Comparison of ENCODE assay signal across 31 cellular contexts in genomic region chr2:192465145-192465544, GRCh38.
"Had no signal": no experiment of that assay in that cellular context is flagged by ENCODE, and none has a peak within 500 bp of the region (broad histone marks: within the 10 kb centered on the region; RNA-seq: fewer than 3 reads in every experiment).

No MANE protein-coding gene starts in this region.

- H3K9me3 ChIP-seq: breast epithelium, Peyer's patch had no signal

- H3K4me3 ChIP-seq: breast epithelium, Peyer's patch had no signal

- H3K4me1 ChIP-seq: breast epithelium, Peyer's patch had no signal

- H3K27ac ChIP-seq: breast epithelium, Peyer's patch had no signal

- H3K36me3 ChIP-seq: breast epithelium, Peyer's patch had no signal

- ATAC-seq: activated CD4-positive, alpha-beta T cell treated with anti-CD3 and anti-CD28 coated beads for 36 hours; activated naive CD8-positive, alpha-beta T cell treated with anti-CD3 and anti-CD28 coated beads, Interleukin-2, amount 50 U/mL, for 24 hours; activated T-cell treated with anti-CD3 and anti-CD28 coated beads, Interleukin-2, amount 50 U/mL, for 4 hours; PC-3; SK-N-SH treated with all-trans-retinoic acid at 6 μM for 48 hours; T-cell; T-helper 17 cell had no signal

- DNase-seq: activated CD4-positive, alpha-beta memory T cell treated with anti-CD3 and anti-CD28 coated beads for 36 hours; activated CD4-positive, alpha-beta T cell treated with anti-CD3 and anti-CD28 coated beads for 36 hours; activated CD4-positive, alpha-beta T cell treated with anti-CD3 and anti-CD28 coated beads, Interleukin-2, amount 10 ng/mL, durations not matched to agents 7 days and 5 days; activated CD8-positive, alpha-beta memory T cell treated with anti-CD3 and anti-CD28 coated beads, Interleukin-2, amount 50 U/mL, for 4 hours; activated gamma-delta T cell treated with Interleukin-2 at 50 U/mL for 16 hours; activated naive CD4-positive, alpha-beta T cell treated with anti-CD3 and anti-CD28 coated beads, Interleukin-2, amount 10 ng/mL, durations not matched to agents 7 days and 5 days; activated naive CD8-positive, alpha-beta T cell treated with anti-CD3 and anti-CD28 coated beads, Interleukin-2, amount 50 U/mL, for 24 hours; activated T-cell treated with anti-CD3 and anti-CD28 coated beads for 4 hours; activated T-cell treated with anti-CD3 and anti-CD28 coated beads, Interleukin-2, amount 50 U/mL, for 4 hours; aorta; Kasumi-1; KG1; MM.1S; MV-4-11; NCI-H1092; NCI-H1436 treated with DMSO at 0.1 percent for 48 hours; NCI-H1694 treated with DMSO at 0.1 percent for 48 hours; NCI-H2029; NCI-H2171; NCI-H510A treated with DMSO at 0.1 percent for 48 hours; NCI-H526 treated with DMSO at 0.1 percent for 48 hours; NCI-H774; NK-92 treated with Interleukin-12 subunit alpha and Interleukin-12 subunit beta, amount 100 ng/mL, for 24 hours; PC-3; Peyer's patch; RPMI8226; SHP77 treated with DMSO at 0.1 percent for 48 hours; T-cell; T-helper 17 cell had no signal

- H3K27me3 ChIP-seq: breast epithelium, Peyer's patch had no signal
